Comparison of ENCODE assay signal across 9 cellular contexts in genomic region chr6:163354779-163355431, GRCh38. TPM values are rescaled to one million over a fixed set of nuclear protein-coding genes. Genes with fewer than 3 reads are reported as not detected.
DNase-seq lines count a peak whose midpoint lies in the region; FAIRE-seq and TF ChIP-seq lines count a peak whose summit lies in the region.
"Had no signal": no experiment of that assay in that cellular context is flagged by ENCODE, and none has a peak within 500 bp of the region (broad histone marks: within the 10 kb centered on the region; RNA-seq: fewer than 3 reads in every experiment).

No MANE protein-coding gene starts in this region.

- H3K9ac ChIP-seq in skeletal muscle tissue (ENCODE audit: low read depth in 1 of 3, low read length in 3 of 3), result peak overlapping the region in 2 of 3 donors; percentile 15 to 68

- BruUV-seq in MCF 10A (replicated peaks; lab: Mats Ljungman, UMichigan) (no TSS peak), Caco-2 (replicated peaks; lab: Mats Ljungman, UMichigan) (no TSS peak)

- H3K27ac Mint-ChIP-seq in MCF 10A (ENCODE audit: low read depth, unreplicated experiment), result no peak overlapping the region
- no peak overlapping the region for H3K27ac Mint-ChIP-seq in Caco-2 (ENCODE audit: unreplicated experiment)

- H3K4me1 ChIP-seq in breast epithelium, result no peaks in the 10 kb centered on the region
- peaks cover 14 to 29% (median 23%) of the 10 kb centered on the region in 3 donors for H3K4me1 ChIP-seq in skeletal muscle tissue (ENCODE audit: control insufficient read depth in 3 of 3, insufficient read depth in 3 of 3, low read length in 3 of 3)
- no peaks in the 10 kb centered on the region for H3K4me1 ChIP-seq in Caco-2

- no peak for DNase-seq in breast epithelium (ENCODE audit: low spot score in 2 of 2)
- DNase-seq in MCF 10A (ENCODE audit: unreplicated experiment), result no peak
- peak; percentile 66 for DNase-seq in NOMO-1 treated with dmso at 0.1 percent for 144 hours (lab: John Stamatoyannopoulos, UW; ENCODE audit: unreplicated experiment)
- peak; percentile 67 for DNase-seq in glomerular visceral epithelial cell (ENCODE audit: extremely low spot score)
- DNase-seq in GM12892 (ENCODE audit: insufficient read length), result no peak
- no peak for DNase-seq in Caco-2
- no peak for DNase-seq in amniotic stem cell (lab: John Stamatoyannopoulos, UW)

- H3K9me3 Mint-ChIP-seq in MCF 10A (ENCODE audit: unreplicated experiment) (no peaks in the 10 kb centered on the region), Caco-2 (ENCODE audit: unreplicated experiment) (no peaks in the 10 kb centered on the region)

- H3K36me3 ChIP-seq in breast epithelium, result no peaks in the 10 kb centered on the region
- no peaks in the 10 kb centered on the region for H3K36me3 ChIP-seq in skeletal muscle tissue (ENCODE audit: control insufficient read depth in 3 of 3, insufficient read depth in 3 of 3, low read length in 3 of 3)
- no peaks in the 10 kb centered on the region for H3K36me3 ChIP-seq in Caco-2 (ENCODE audit: control insufficient read depth, insufficient read depth, low read length)

- CTCF ChIA-PET in MCF 10A (lab: Yijun Ruan, JAX), result interaction anchor here (0.6 to 1.1 kb wide), 2 partner anchors 447 to 1572 kb away, joined by 3 to 4 read pairs; no protein-coding TSS in a partner anchor
- CTCF ChIA-PET in Caco-2 (lab: Charles Lee), result no interaction called here

- no peak for FAIRE-seq in GM12892 (lab: Jason Lieb, UNC)
- FAIRE-seq: A204.1 had no signal

- POLR2A ChIA-PET in MCF 10A (lab: Yijun Ruan, JAX) (interaction anchor here (0.7 to 1.3 kb wide), 5 partner anchors 37 to 102 kb away, joined by 3 to 8 read pairs (median 3); no protein-coding TSS in a partner anchor), Caco-2 (lab: Charles Lee) (no interaction called here)

- H3K9me3 ChIP-seq in breast epithelium (no peaks in the 10 kb centered on the region), skeletal muscle tissue (ENCODE audit: control insufficient read depth in 3 of 3, low read length in 3 of 3) (peaks cover 0 to 2% (median 0%) of the 10 kb centered on the region in 3 donors), Caco-2 (no peaks in the 10 kb centered on the region)

- H3K27me3 Mint-ChIP-seq in MCF 10A (ENCODE audit: insufficient read depth, unreplicated experiment) (no peaks in the 10 kb centered on the region), Caco-2 (ENCODE audit: insufficient read depth, unreplicated experiment) (no peaks in the 10 kb centered on the region)

- H3K27me3 ChIP-seq in breast epithelium, result no peaks in the 10 kb centered on the region
- H3K27me3 ChIP-seq in skeletal muscle tissue (ENCODE audit: control insufficient read depth in 3 of 3, insufficient read depth in 3 of 3, low read length in 3 of 3), result no peaks in the 10 kb centered on the region
- H3K27me3 ChIP-seq in Caco-2 (replicated peaks; ENCODE audit: control insufficient read depth, insufficient read depth, low read length), result no peaks in the 10 kb centered on the region

- H3K4me3 Mint-ChIP-seq in MCF 10A (ENCODE audit: unreplicated experiment), result no peak overlapping the region
- no peak overlapping the region for H3K4me3 Mint-ChIP-seq in Caco-2 (ENCODE audit: unreplicated experiment)

- peaks cover 20% of the 10 kb centered on the region for H3K4me1 Mint-ChIP-seq in MCF 10A (ENCODE audit: insufficient read depth, unreplicated experiment)
- H3K4me1 Mint-ChIP-seq in Caco-2 (ENCODE audit: low read depth, unreplicated experiment), result no peaks in the 10 kb centered on the region

- no peak for TF ChIP-seq POLR2A in breast epithelium (IDR thresholded peaks at IDR 0.05)
- no peak for TF ChIP-seq POLR2A in GM12892 (IDR thresholded peaks at IDR 0.05; ENCODE audit: low read depth, low read length)

- H3K27ac ChIP-seq in breast epithelium (peak overlapping the region in 1 of 2 donors; percentile 74), skeletal muscle tissue (ENCODE audit: low read depth, low read length) (peak overlapping the region; percentile 73)

- peak overlapping the region in 2 of 3 donors; percentile 11 to 36 for H3K4me3 ChIP-seq in breast epithelium
- peak overlapping the region in 2 of 3 donors; percentile 38 to 58 for H3K4me3 ChIP-seq in skeletal muscle tissue (ENCODE audit: low read length in 3 of 3)
- no peak overlapping the region for H3K4me3 ChIP-seq in Caco-2 (ENCODE audit: low read depth, low read length)

- intact Hi-C loops in breast epithelium (cut with DNase I; ENCODE audit: low total_unique reads), result no loop called here
- intact Hi-C loops in MCF 10A (cut with micrococcal nuclease), result loop anchor here (1.0 kb wide), 1 partner anchor 58 kb away; no protein-coding TSS in a partner anchor
- intact Hi-C loops in Caco-2 (cut with micrococcal nuclease; ENCODE audit: unreplicated experiment), result no loop called here

- no peaks in the 10 kb centered on the region for H3K36me3 Mint-ChIP-seq in MCF 10A (ENCODE audit: insufficient read depth, unreplicated experiment)
- H3K36me3 Mint-ChIP-seq in Caco-2 (ENCODE audit: insufficient read depth, unreplicated experiment), result no peaks in the 10 kb centered on the region

- TF ChIP-seq CTCF in breast epithelium (IDR thresholded peaks at IDR 0.05) (no peak), MCF 10A (IDR thresholded peaks at IDR 0.05; ENCODE audit: unreplicated experiment) (no peak), Caco-2 (IDR thresholded peaks at IDR 0.05; ENCODE audit: insufficient read depth in 1 of 2, low read depth in 1 of 2, low read length in 1 of 2, severe bottlenecking in 1 of 2, unreplicated experiment in 1 of 2) (no peak)

RNA-seq across cellular contexts. Expression of gene QKI, which starts 59.6 kb away (rescaled TPM):
- 100 to 1,000 TPM; 158 to 304 (median 172) TPM for total RNA-seq in breast epithelium
- 272 and 295 TPM in 2 replicates for total RNA-seq in MCF 10A (2022)
- total RNA-seq in skeletal muscle tissue, result 274 TPM
- 27.7 TPM for polyA plus RNA-seq in GM12892 (2012; ENCODE audit: missing spikeins)
- 117 and 134 TPM in 2 replicates for total RNA-seq in Caco-2 (2022)

Comparison
In these comparisons a context has a peak if more than half of its experiments do, and no peak if none do; other contexts are left out.
1. DNase-seq: peak in NOMO-1 treated with dmso at 0.1 percent for 144 hours (single experiment) and glomerular visceral epithelial cell (single experiment); none in breast epithelium (0 of 2), MCF 10A (single experiment), GM12892 (single experiment), Caco-2 (0 of 2) and amniotic stem cell (single experiment).